In the genomic region with DNA sequence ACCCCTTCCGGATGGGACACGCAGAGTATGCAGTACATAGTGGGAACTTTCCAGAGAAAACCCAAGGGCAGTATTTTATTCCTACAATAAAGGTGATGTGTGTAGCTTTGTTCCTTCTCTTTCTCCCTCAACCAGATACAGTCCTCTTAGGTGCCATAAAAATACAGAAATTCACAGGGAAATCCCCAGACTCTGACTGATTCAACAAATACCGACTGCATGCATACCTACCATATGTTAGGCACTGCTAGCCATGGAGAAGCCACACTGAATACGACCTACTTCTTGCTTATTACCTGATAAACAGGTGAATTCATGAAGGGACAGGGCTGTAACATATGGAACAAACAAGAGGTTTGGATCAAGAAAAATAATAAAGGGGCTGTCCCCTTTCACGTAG, we compare ENCODE assay signal across 20 cellular contexts.
"Had no signal": no experiment of that assay in that cellular context is flagged by ENCODE, and none has a peak within 500 bp of the region (broad histone marks: within the 10 kb centered on the region; RNA-seq: fewer than 3 reads in every experiment).

No MANE protein-coding gene starts in this region.

- ATAC-seq: natural killer cell treated with Interleukin-12 subunit alpha and Interleukin-12 subunit beta and Interleukin-15 and Interleukin-18, amount 100 ng/mL, for 72 hours; SK-N-SH treated with all-trans-retinoic acid at 6 μM for 48 hours had no signal

- H3K9me3 Mint-ChIP-seq: activated CD4-positive, alpha-beta T cell treated with anti-CD3 and anti-CD28 coated beads, Interleukin-2, amount 10 ng/mL, durations not matched to agents 7 days and 5 days; immature natural killer cell; natural killer cell treated with Interleukin-12 subunit alpha and Interleukin-12 subunit beta and Interleukin-15 and Interleukin-18, amount 100 ng/mL, for 72 hours; stimulated activated naive CD8-positive, alpha-beta T cell treated with anti-CD3 and anti-CD28 coated beads, Interleukin-15, amount 100 ng/mL, for 72 hours; T-cell had no signal

- H3K4me1 ChIP-seq: transverse colon, uterus had no signal

- H3K27ac Mint-ChIP-seq: activated CD4-positive, alpha-beta T cell treated with anti-CD3 and anti-CD28 coated beads, Interleukin-2, amount 10 ng/mL, durations not matched to agents 7 days and 5 days; natural killer cell treated with Interleukin-12 subunit alpha and Interleukin-12 subunit beta and Interleukin-15 and Interleukin-18, amount 100 ng/mL, for 72 hours had no signal

- H3K27me3 Mint-ChIP-seq: natural killer cell treated with Interleukin-12 subunit alpha and Interleukin-12 subunit beta and Interleukin-15 and Interleukin-18, amount 100 ng/mL, for 72 hours; stimulated activated naive CD8-positive, alpha-beta T cell treated with anti-CD3 and anti-CD28 coated beads, Interleukin-15, amount 100 ng/mL, for 72 hours; T-cell had no signal

- H3K27me3 ChIP-seq: esophagus squamous epithelium, spleen, suprapubic skin, transverse colon, uterus had no signal

- H3K36me3 ChIP-seq: suprapubic skin, transverse colon, uterus had no signal

- H3K4me3 ChIP-seq: esophagus squamous epithelium, spleen, suprapubic skin, transverse colon, uterus had no signal

- H3K9me3 ChIP-seq: esophagus squamous epithelium, spleen, suprapubic skin, transverse colon, uterus had no signal

- H3K27ac ChIP-seq: esophagus squamous epithelium, suprapubic skin, transverse colon, uterus had no signal

- H3K4me3 Mint-ChIP-seq: activated CD4-positive, alpha-beta T cell treated with anti-CD3 and anti-CD28 coated beads, Interleukin-2, amount 10 ng/mL, durations not matched to agents 7 days and 5 days; immature natural killer cell; natural killer cell treated with Interleukin-12 subunit alpha and Interleukin-12 subunit beta and Interleukin-15 and Interleukin-18, amount 100 ng/mL, for 72 hours; T-cell had no signal

- H3K4me1 Mint-ChIP-seq: immature natural killer cell had no signal

- DNase-seq: activated CD4-positive, alpha-beta T cell treated with anti-CD3 and anti-CD28 coated beads, Interleukin-2, amount 10 ng/mL, durations not matched to agents 7 days and 5 days; activated effector memory CD4-positive, alpha-beta T cell treated with Interleukin-2 at 50 U/mL for 16 hours; activated naive CD4-positive, alpha-beta T cell treated with anti-CD3 and anti-CD28 coated beads, Interleukin-2, amount 50 U/mL, for 16 hours; amniotic stem cell; dermis blood vessel endothelial cell; effector memory CD4-positive, alpha-beta T cell; esophagus squamous epithelium; immature natural killer cell; kidney glomerular epithelial cell; mesenchymal stem cell; retina; spleen; stimulated activated naive CD8-positive, alpha-beta T cell treated with anti-CD3 and anti-CD28 coated beads, Interleukin-15, amount 100 ng/mL, for 72 hours; T-cell; T-helper 9 cell; transverse colon; uterus had no signal

- H3K36me3 Mint-ChIP-seq: natural killer cell treated with Interleukin-12 subunit alpha and Interleukin-12 subunit beta and Interleukin-15 and Interleukin-18, amount 100 ng/mL, for 72 hours had no signal
